ENCODE assay signal across 12 cellular contexts in the genomic region with DNA sequence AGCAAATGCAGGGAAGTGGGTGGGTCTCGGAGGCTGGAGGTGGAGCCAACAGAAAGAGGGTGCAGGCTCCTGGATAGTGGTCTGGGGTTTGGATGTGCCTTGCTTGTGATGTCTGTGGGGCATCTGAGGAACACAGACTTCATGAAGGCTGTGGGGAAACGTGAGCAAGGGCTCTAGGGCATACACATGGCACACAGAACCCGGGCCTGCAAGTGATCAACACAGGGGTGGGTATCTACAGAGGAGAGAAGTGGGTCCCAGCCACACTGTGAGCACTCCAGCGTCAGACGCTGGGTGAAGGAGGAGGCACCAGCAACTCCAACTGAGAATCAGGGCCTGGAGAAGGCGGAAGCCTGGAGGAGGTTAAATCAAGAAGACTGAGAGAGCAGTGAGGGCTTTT. TPM values are rescaled to one million over a fixed set of nuclear protein-coding genes. Genes with fewer than 3 reads are reported as not detected.
DNase-seq lines count a peak whose midpoint lies in the region; ATAC-seq and TF ChIP-seq lines count a peak whose summit lies in the region.
"Had no signal": no experiment of that assay in that cellular context is flagged by ENCODE, and none has a peak within 500 bp of the region (broad histone marks: within the 10 kb centered on the region; RNA-seq: fewer than 3 reads in every experiment).

No MANE protein-coding gene starts in this region.

- peaks cover 5 to 21% (median 15%) of the 10 kb centered on the region in 11 experiments; a peak in 16 of 22 replicates for H3K36me3 ChIP-seq in BLaER1 treated with 17β-estradiol and CSF1 and Interleukin-3, amounts not matched to agents 10 nM and 100 nM

- POLR2A ChIA-PET in HEK293T (lab: Yijun Ruan, JAX) = interaction anchor here (1.3 kb wide), 1 partner anchor 12 kb away, joined by 5 read pairs; no protein-coding TSS in a partner anchor

- peak overlapping the region; percentile 89 to 100 (median 98) for H3K4me2 ChIP-seq in BLaER1 treated with 17β-estradiol and CSF1 and Interleukin-3, amounts not matched to agents 10 nM and 100 nM

- peaks cover 0 to 19% (median 0%) of the 10 kb centered on the region in 11 experiments; a peak in 2 of 22 replicates for H4K20me1 ChIP-seq in BLaER1 treated with 17β-estradiol and CSF1 and Interleukin-3, amounts not matched to agents 10 nM and 100 nM

- peak overlapping the region; percentile 98 for H3K4me3 Mint-ChIP-seq in activated naive CD8-positive, alpha-beta T cell
- H3K4me3 Mint-ChIP-seq in natural killer cell = peak overlapping the region; percentile 79

- H3K27me3 ChIP-seq in BLaER1 treated with 17β-estradiol and CSF1 and Interleukin-3, amounts not matched to agents 10 nM and 100 nM = peaks cover 0 to 24% (median 0%) of the 10 kb centered on the region in 11 experiments; a peak in 8 of 22 replicates
- H3K27me3 ChIP-seq: gastroesophageal sphincter, Peyer's patch had no signal

- DNase-seq in natural killer cell (no peak), HEK293T (ENCODE audit: extremely low spot score) (no peak), coronary artery (ENCODE audit: low spot score) (no peak)
- no peak for DNase-seq in NK-92 treated with Interleukin-12 subunit alpha and Interleukin-12 subunit beta, amount 100 ng/mL, for 24 hours (lab: John Stamatoyannopoulos, UW)
- DNase-seq: activated CD8-positive, alpha-beta memory T cell treated with anti-CD3 and anti-CD28 coated beads, Interleukin-2, amount 50 U/mL, for 4 hours; NCI-H510A had no signal

- H3K27ac ChIP-seq in BLaER1 treated with 17β-estradiol and CSF1 and Interleukin-3, amounts not matched to agents 10 nM and 100 nM = peak overlapping the region in 5 of 11 experiments; percentile 3 to 99 (median 61); a peak in 7 of 22 replicates
- H3K27ac ChIP-seq in coronary artery = no peak overlapping the region

- CTCF ChIA-PET in HEK293T (lab: Yijun Ruan, JAX) = no interaction called here

- peaks cover 4% of the 10 kb centered on the region for H3K36me3 Mint-ChIP-seq in activated naive CD8-positive, alpha-beta T cell
- no peaks in the 10 kb centered on the region for H3K36me3 Mint-ChIP-seq in natural killer cell

- H3K9me3 Mint-ChIP-seq in activated naive CD8-positive, alpha-beta T cell (ENCODE audit: low read depth) = no peaks in the 10 kb centered on the region
- no peaks in the 10 kb centered on the region for H3K9me3 Mint-ChIP-seq in natural killer cell

- no peaks in the 10 kb centered on the region for H3K9me3 ChIP-seq in BLaER1 treated with 17β-estradiol and CSF1 and Interleukin-3, amounts not matched to agents 10 nM and 100 nM (replicated peaks in 1 of 11)
- H3K9me3 ChIP-seq: gastroesophageal sphincter, Peyer's patch had no signal

- peak overlapping the region in 4 of 10 experiments; percentile 44 to 59 (median 54); a peak in 6 of 20 replicates for H3K4me3 ChIP-seq in BLaER1 treated with 17β-estradiol and CSF1 and Interleukin-3, amounts not matched to agents 10 nM and 100 nM
- H3K4me3 ChIP-seq in GM08714 (ENCODE audit: low read length) = peak overlapping the region; percentile 34; the same call in 1 of the 2 replicates
- no peak overlapping the region for H3K4me3 ChIP-seq in coronary artery

- intact Hi-C loops in natural killer cell (cut with micrococcal nuclease) = no loop called here

- H3K27ac Mint-ChIP-seq in activated naive CD8-positive, alpha-beta T cell = no peak overlapping the region
- H3K27ac Mint-ChIP-seq in natural killer cell = peak overlapping the region in 1 of 2 donors; percentile 56

- ATAC-seq in natural killer cell (no peak), HG03457 (IDR thresholded peaks at IDR 0.05; ENCODE audit: unreplicated experiment) (no peak)
- ATAC-seq: gastroesophageal sphincter had no signal

- H3K27me3 Mint-ChIP-seq in activated naive CD8-positive, alpha-beta T cell = no peaks in the 10 kb centered on the region
- no peaks in the 10 kb centered on the region for H3K27me3 Mint-ChIP-seq in natural killer cell (ENCODE audit: low read depth in 2 of 2)

- H3K9ac ChIP-seq in BLaER1 treated with 17β-estradiol and CSF1 and Interleukin-3, amounts not matched to agents 10 nM and 100 nM = peak overlapping the region in 6 of 11 experiments; percentile 21 to 75 (median 65); a peak in 7 of 22 replicates

- TF ChIP-seq CTCF in natural killer cell (IDR thresholded peaks at IDR 0.05) (no peak), coronary artery (IDR thresholded peaks at IDR 0.05) (no peak)

- H3K4me1 ChIP-seq in BLaER1 treated with 17β-estradiol and CSF1 and Interleukin-3, amounts not matched to agents 10 nM and 100 nM = peaks cover 53 to 76% (median 67%) of the 10 kb centered on the region in 10 experiments

- peaks cover 39% of the 10 kb centered on the region for H3K4me1 Mint-ChIP-seq in activated naive CD8-positive, alpha-beta T cell (ENCODE audit: low read depth)
- H3K4me1 Mint-ChIP-seq in natural killer cell = peaks cover 25 to 54% of the 10 kb centered on the region in 2 donors

TF ChIP-seq in HEK293T, 16 proteins besides CTCF, POLR2A, EP300 and RAD21:
- TF ChIP-seq ELF4 (IDR thresholded peaks at IDR 0.05) (no peak), FOXK2 (IDR thresholded peaks at IDR 0.05) (no peak)

RNA-seq across cellular contexts. Expression of a gene that starts 5.4 kb away (rescaled TPM):
- 10 to 100 TPM; 71.0 to 89.5 (median 81.9) TPM for total RNA-seq in natural killer cell

RNA-seq across cellular contexts. Expression of a gene that starts 8.9 kb away (rescaled TPM):
- total RNA-seq in natural killer cell = 10 to 100 TPM; 82.7 to 95.7 (median 94.7) TPM

RNA-seq across cellular contexts. Expression of a gene that starts 9.3 kb away (rescaled TPM):
- 10 to 100 TPM; 24.9 to 40.1 (median 37.3) TPM for total RNA-seq in natural killer cell

RNA-seq across cellular contexts. Expression of a gene that starts 20.0 kb away (rescaled TPM):
- total RNA-seq in natural killer cell = 100 to 1,000 TPM; 330 to 451 (median 408) TPM

RNA-seq across cellular contexts. Expression of a gene that starts 44.2 kb away (rescaled TPM):
- 10 to 100 TPM in 1 of 3 donors, 1 to 10 TPM in 2; 9.6 to 12.6 (median 9.8) TPM for total RNA-seq in natural killer cell
